25 cellular contexts compared by ENCODE assay signal in the genomic region with DNA sequence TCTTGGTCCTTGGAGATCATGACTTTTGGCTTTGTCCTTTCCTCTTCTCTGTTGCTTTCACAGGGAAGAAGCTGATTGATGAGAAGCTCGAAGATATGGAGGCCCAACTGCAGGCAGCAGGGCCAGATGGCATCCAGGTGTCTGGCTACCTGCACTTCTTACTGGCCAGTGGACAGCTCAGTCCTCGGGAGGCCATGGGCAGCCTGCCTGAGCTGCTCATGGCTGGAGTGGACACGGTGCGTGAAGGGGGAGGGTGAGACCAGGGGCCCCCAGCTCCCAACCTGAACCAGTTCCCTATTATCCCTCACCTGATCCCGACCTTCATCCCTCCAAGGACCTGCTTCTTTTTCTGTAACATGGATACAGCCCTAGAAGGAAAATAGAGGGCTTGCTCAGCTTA. TPM values are rescaled to one million over a fixed set of nuclear protein-coding genes. Genes with fewer than 3 reads are reported as not detected.
"Had no signal": no experiment of that assay in that cellular context is flagged by ENCODE, and none has a peak within 500 bp of the region (broad histone marks: within the 10 kb centered on the region; RNA-seq: fewer than 3 reads in every experiment).

No MANE protein-coding gene starts in this region.

- H3K4me3 ChIP-seq: MG63 had no signal

- H3K36me3 ChIP-seq: MG63 had no signal

- DNase-seq: KBM-7, MG63, NCI-H1092, NCI-H1105 treated with DMSO at 0.1 percent for 48 hours, NCI-H1417 treated with DMSO at 0.1 percent for 48 hours, NCI-H146, NCI-H1694 treated with DMSO at 0.1 percent for 48 hours, NCI-H2029, NCI-H2081 treated with DMSO at 0.1 percent for 48 hours, NCI-H2171, NCI-H226, NCI-H446, NCI-H510A, NCI-H524 treated with DMSO at 0.1 percent for 48 hours, NCI-H69, NCI-H774, PC-3, SHP77, SK-N-SH, SW 1271 had no signal

- ATAC-seq: Panc1, PC-3 had no signal

- H3K27me3 ChIP-seq: MG63 had no signal

- H3K9me3 ChIP-seq: MG63, SK-N-SH had no signal

- H3K27ac ChIP-seq: RWPE1 had no signal

- H3K4me2 ChIP-seq: SK-N-SH had no signal

- H3K9ac ChIP-seq: SK-N-SH had no signal

RNA-seq across cellular contexts. Expression of a gene that starts 18.7 kb away (rescaled TPM):
- total RNA-seq: HT-29, OCI-LY7, PC-3, SK-MEL-5 had no signal
- polyA plus RNA-seq: SK-N-SH had no signal

RNA-seq across cellular contexts. Expression of a gene that starts 46.7 kb away (rescaled TPM):
- total RNA-seq: HT-29, PC-3, SK-MEL-5 had no signal
